12 cellular contexts compared by ENCODE assay signal in the genomic region with DNA sequence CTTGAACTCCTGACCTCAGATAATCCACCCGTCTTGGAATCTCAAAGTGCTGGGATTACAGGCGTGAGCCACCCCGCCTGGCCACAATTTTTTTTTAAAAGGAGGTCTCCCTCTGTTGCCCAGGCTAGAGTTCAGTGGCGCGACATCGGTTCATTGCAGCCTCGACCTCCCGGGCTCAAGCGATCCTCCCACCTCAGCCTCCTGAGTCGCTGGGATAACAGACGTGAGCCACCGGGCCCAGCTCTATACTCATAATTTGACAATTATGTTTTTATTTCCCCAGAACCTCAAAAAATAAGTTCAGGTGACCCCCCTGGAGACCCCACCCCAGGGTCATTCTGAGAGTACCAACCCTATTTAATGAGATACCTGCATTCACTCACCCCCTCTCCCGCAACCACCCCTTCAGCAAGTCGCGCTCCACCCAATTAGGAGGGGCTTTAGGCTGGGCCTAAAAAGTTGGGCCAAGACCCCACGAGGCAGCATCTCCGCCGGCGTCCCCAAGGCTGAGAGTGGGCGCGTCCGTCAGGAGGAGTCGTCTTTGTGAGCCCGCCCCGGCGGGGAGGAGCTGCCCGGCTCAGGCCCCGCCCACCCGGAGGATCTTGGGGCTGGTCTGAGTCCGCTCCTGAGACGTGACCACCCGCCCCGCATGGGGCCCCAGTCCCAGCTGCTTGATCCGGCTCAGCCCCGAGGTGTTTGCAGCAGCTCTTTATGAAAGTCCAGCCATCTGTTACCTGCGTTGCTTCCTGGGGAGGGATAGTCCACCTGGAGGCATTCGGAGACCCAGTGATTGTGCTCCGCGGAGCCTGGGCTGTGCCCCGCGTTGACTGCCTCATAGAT. TPM values are rescaled to one million over a fixed set of nuclear protein-coding genes. Genes with fewer than 3 reads are reported as not detected.
DNase-seq lines count a peak whose midpoint lies in the region; ATAC-seq, FAIRE-seq and TF ChIP-seq lines count a peak whose summit lies in the region.
"Had no signal": no experiment of that assay in that cellular context is flagged by ENCODE, and none has a peak within 500 bp of the region (broad histone marks: within the 10 kb centered on the region; RNA-seq: fewer than 3 reads in every experiment).

A gene with protein sequence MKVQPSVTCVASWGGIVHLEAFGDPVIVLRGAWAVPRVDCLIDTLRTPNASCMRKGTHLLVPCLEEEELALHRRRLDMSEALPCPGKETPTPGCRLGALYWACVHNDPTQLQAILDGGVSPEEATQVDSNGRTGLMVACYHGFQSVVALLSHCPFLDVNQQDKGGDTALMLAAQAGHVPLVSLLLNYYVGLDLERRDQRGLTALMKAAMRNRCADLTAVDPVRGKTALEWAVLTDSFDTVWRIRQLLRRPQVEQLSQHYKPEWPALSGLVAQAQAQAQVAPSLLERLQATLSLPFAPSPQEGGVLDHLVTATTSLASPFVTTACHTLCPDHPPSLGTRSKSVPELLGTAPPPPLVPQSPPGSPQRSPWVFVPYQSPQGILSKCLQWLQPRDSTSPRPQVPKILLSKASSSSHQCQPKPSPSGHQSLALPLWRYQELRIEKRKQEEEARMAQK (plus strand): TSS at position 628 of the 840 bp plus-strand sequence. CDS start 84 bp downstream, at position 712.

- WGBS in right lobe of liver (ENCODE audit: insufficient coverage, low coverage, low lambda C conversion rate, missing lambda C conversion rate), result 76% methylated on average over 21 of the region's 41 CpGs
- 83% methylated on average over 27 of the region's 41 CpGs for whole genome bisulfite sequencing in HepG2 (ENCODE audit: low lambda C conversion rate)

- POLR2A ChIA-PET in HepG2 (lab: Yijun Ruan, JAX), result no interaction called here

- no peak for TF ChIP-seq CTCF in right lobe of liver (IDR thresholded peaks at IDR 0.05)
- no peak for TF ChIP-seq CTCF in HepG2 (CRISPR knock-in tag; IDR thresholded peaks at IDR 0.05)
- no peak for TF ChIP-seq CTCF in colonic mucosa (IDR thresholded peaks at IDR 0.05)

- CTCF ChIA-PET in HepG2 (lab: Yijun Ruan, JAX; ENCODE audit: low intra/inter-chr PET ratio, low total read pairs), result no interaction called here

- H3K9ac ChIP-seq in HepG2 (ENCODE audit: insufficient read depth, low read depth, low read length) (no peak within 1 kb of the TSS), colonic mucosa (ENCODE audit: low read depth in 2 of 2, low read length in 2 of 2) (no peak within 1 kb of the TSS)

- peak; percentile 46 to 60 (median 58) for ATAC-seq in right lobe of liver
- ATAC-seq in HepG2, result no peak
- ATAC-seq in left lobe of liver, result peak; percentile 53
- no peak for ATAC-seq in activated T-cell treated with anti-CD3 and anti-CD28 coated beads, Interleukin-2, amount 50 U/mL, for 4 hours
- ATAC-seq: T-helper 17 cell had no signal

- H3K27me3 ChIP-seq in right lobe of liver, result no peaks in the 10 kb centered on the region
- peaks cover 7 to 13% of the 10 kb centered on the region in 2 experiments; a peak in 3 of 5 replicates for H3K27me3 ChIP-seq in HepG2 (ENCODE audit: control insufficient read depth in 1 of 2, insufficient read depth in 2 of 2, low read length in 2 of 2)
- H3K27me3 ChIP-seq in colonic mucosa, result no peaks in the 10 kb centered on the region

- peaks cover 16% of the 10 kb centered on the region for H3K4me1 Mint-ChIP-seq in activated T-cell treated with anti-CD3 and anti-CD28 coated beads, Interleukin-2, amount 50 U/mL, for 4 hours (ENCODE audit: low read depth)

- no peak within 1 kb of the TSS for H3K4me2 ChIP-seq in HepG2 (ENCODE audit: low read depth, low read length)

- no peaks in the 10 kb centered on the region for H3K79me2 ChIP-seq in HepG2 (ENCODE audit: insufficient read depth, low read length)

- peak within 1 kb of the TSS in 1 of 3 donors; percentile 64 for H3K27ac ChIP-seq in right lobe of liver
- H3K27ac ChIP-seq in HepG2 (ENCODE audit: extremely low read length, insufficient read depth, low read length), result no peak within 1 kb of the TSS
- H3K27ac ChIP-seq in colonic mucosa, result no peak within 1 kb of the TSS
- H3K27ac ChIP-seq: C4-2B had no signal

- H3K9me3 ChIP-seq in right lobe of liver, result no peaks in the 10 kb centered on the region
- no peaks in the 10 kb centered on the region for H3K9me3 ChIP-seq in HepG2 (ENCODE audit: low read length)
- H3K9me3 ChIP-seq in colonic mucosa, result no peaks in the 10 kb centered on the region

- H3K9me3 Mint-ChIP-seq in activated T-cell treated with anti-CD3 and anti-CD28 coated beads, Interleukin-2, amount 50 U/mL, for 4 hours, result no peaks in the 10 kb centered on the region

- H3K4me3 Mint-ChIP-seq in activated T-cell treated with anti-CD3 and anti-CD28 coated beads, Interleukin-2, amount 50 U/mL, for 4 hours, result no peak within 1 kb of the TSS
- H3K4me3 Mint-ChIP-seq: T-helper 17 cell had no signal

- H3K4me1 ChIP-seq in right lobe of liver, result peaks cover 0 to 3% (median 0%) of the 10 kb centered on the region in 4 donors
- H3K4me1 ChIP-seq in HepG2 (ENCODE audit: insufficient read depth, low read length), result peaks cover 46% of the 10 kb centered on the region
- H3K4me1 ChIP-seq in colonic mucosa, result no peaks in the 10 kb centered on the region

- BruUV-seq in HepG2 (replicated peaks; lab: Mats Ljungman, UMichigan), result no TSS peak

- H4K20me1 ChIP-seq in HepG2 (ENCODE audit: insufficient read depth, low read length), result no peaks in the 10 kb centered on the region

- no peaks in the 10 kb centered on the region for H3K36me3 Mint-ChIP-seq in activated T-cell treated with anti-CD3 and anti-CD28 coated beads, Interleukin-2, amount 50 U/mL, for 4 hours (ENCODE audit: insufficient read depth)

- H2AFZ ChIP-seq in HepG2 (ENCODE audit: low read length), result no peak within 1 kb of the TSS

- FAIRE-seq in HepG2 (lab: Jason Lieb, UNC), result no peak

- TF ChIP-seq POLR2A in right lobe of liver (IDR thresholded peaks at IDR 0.05), result no peak
- TF ChIP-seq POLR2A in HepG2 (IDR thresholded peaks at IDR 0.05; ENCODE audit: insufficient read depth in 1 of 2, low read depth in 2 of 2, low read length in 2 of 2), result no peak

- peaks cover 7% of the 10 kb centered on the region for H3K27me3 Mint-ChIP-seq in activated T-cell treated with anti-CD3 and anti-CD28 coated beads, Interleukin-2, amount 50 U/mL, for 4 hours (ENCODE audit: low read depth)

- H3K4me3 ChIP-seq in right lobe of liver, result peak within 1 kb of the TSS in 1 of 3 donors; percentile 12
- H3K4me3 ChIP-seq in HepG2 (replicated peaks in 1 of 3; ENCODE audit: insufficient read depth in 1 of 3, low read depth in 2 of 3, low read length in 3 of 3), result no peak within 1 kb of the TSS
- no peak within 1 kb of the TSS for H3K4me3 ChIP-seq in colonic mucosa

- H3K36me3 ChIP-seq in right lobe of liver (no peaks in the 10 kb centered on the region), HepG2 (replicated peaks in 1 of 2; ENCODE audit: control insufficient read depth in 1 of 2, insufficient read depth in 2 of 2, low read length in 2 of 2) (no peaks in the 10 kb centered on the region), colonic mucosa (no peaks in the 10 kb centered on the region)

- DNase-seq in right lobe of liver (peak in 2 of 3 donors; percentile 72 to 83), HepG2 (ENCODE audit: low spot score) (no peak), colonic mucosa (peak; percentile 67), left lobe of liver (ENCODE audit: low spot score) (no peak), NAMALWA (ENCODE audit: low spot score) (no peak), NCI-H2227 treated with DMSO at 0.1 percent for 48 hours (lab: John Stamatoyannopoulos, UW) (no peak), pons (ENCODE audit: low spot score) (no peak)
- no peak for DNase-seq in activated T-cell treated with anti-CD3 and anti-CD28 coated beads, Interleukin-2, amount 50 U/mL, for 4 hours
- DNase-seq: NCI-H226, T-helper 17 cell had no signal

- no peak for TF ChIP-seq RAD21 in HepG2 (CRISPR knock-in tag; IDR thresholded peaks at IDR 0.05)

- intact Hi-C loops in right lobe of liver (cut with DNase I) (no loop called here), HepG2 (cut with micrococcal nuclease; ENCODE audit: unreplicated experiment) (no loop called here), colonic mucosa (cut with DNase I) (no loop called here)

- TF ChIP-seq EP300 in HepG2 (IDR thresholded peaks at IDR 0.05; ENCODE audit: low read depth in 2 of 2, low read length in 2 of 2) (no peak), HepG2 (CRISPR knock-in tag; IDR thresholded peaks at IDR 0.05; ENCODE audit: borderline replicate concordance) (no peak)

- in situ Hi-C loops in HepG2 (cut with HindIII; ENCODE audit: extremely low pct_ligation_motif_present, low pct_unique_long_range_greater_than_20kb), result no loop called here

TF ChIP-seq in HepG2, 621 proteins besides CTCF, POLR2A, EP300 and RAD21:
- TF ChIP-seq ZBTB7B (CRISPR knock-in tag; IDR thresholded peaks at IDR 0.05), result no peak

RNA-seq across cellular contexts. Expression of the gene that starts here (rescaled TPM):
- 10 to 100 TPM in 1 of 6 experiments, 1 to 10 TPM in 2, not detected in 3; 1.1 to 10.5 (median 2.1) TPM for total RNA-seq in right lobe of liver
- total RNA-seq in HepG2 (2016; rRNA removed; fragmentation: Illumina TruSeq; extraction: Trizol), result not detected in 2 replicates
- total RNA-seq in HepG2 (2016; cell fraction: cytosol; rRNA removed; fragmentation: Illumina TruSeq; extraction: Trizol; ENCODE audit: low read depth), result not detected in 2 replicates
- not detected in 2 replicates for total RNA-seq in HepG2 (2016; cell fraction: insoluble cytoplasmic fraction; rRNA removed; fragmentation: Illumina TruSeq; extraction: Trizol)
- not detected in 2 replicates for total RNA-seq in HepG2 (2016; cell fraction: membrane; rRNA removed; fragmentation: Illumina TruSeq; extraction: Trizol)
- total RNA-seq in HepG2 (2016; cell fraction: nucleus; rRNA removed; fragmentation: Illumina TruSeq; extraction: Trizol), result not detected in 2 replicates
- 0.04 and 0.07 TPM in 2 replicates for polyA plus RNA-seq in HepG2 (2011; rRNA removed)
- 0.03 and 0.04 TPM in 2 replicates for polyA plus RNA-seq in HepG2 (2011; cell fraction: cytosol; rRNA removed)
- 0.16 and 0.33 TPM in 2 replicates for polyA plus RNA-seq in HepG2 (2011; cell fraction: nucleus; rRNA removed)
- polyA plus RNA-seq in HepG2 (2012), result not detected in 2 replicates
- not detected in 2 replicates for polyA plus RNA-seq in HepG2 (2016; cell fraction: cytosol; fragmentation: Illumina TruSeq; extraction: Trizol; ENCODE audit: low read depth)
- not detected in 2 replicates for polyA plus RNA-seq in HepG2 (2016; cell fraction: insoluble cytoplasmic fraction; fragmentation: Illumina TruSeq; extraction: Trizol; ENCODE audit: low read depth)
- polyA plus RNA-seq in HepG2 (2016; cell fraction: membrane; fragmentation: Illumina TruSeq; extraction: Trizol; ENCODE audit: low read depth), result not detected in 2 replicates
- polyA plus RNA-seq in HepG2 (2016; cell fraction: nucleus; fragmentation: Illumina TruSeq; extraction: Trizol; ENCODE audit: insufficient read depth, low read depth), result not detected in 2 replicates
- polyA minus RNA-seq in HepG2 (2011; rRNA and poly(A)+ RNA removed; ENCODE audit: low replicate concordance), result 0.05 and 0.18 TPM in 2 replicates
- polyA minus RNA-seq in HepG2 (2011; cell fraction: cytosol; rRNA and poly(A)+ RNA removed), result not detected in 2 replicates
- not detected in 2 replicates for polyA minus RNA-seq in HepG2 (2011; cell fraction: nucleus; rRNA and poly(A)+ RNA removed)
- total RNA-seq in colonic mucosa, result not detected
- not detected for total RNA-seq in left lobe of liver
- not detected for total RNA-seq in activated T-cell treated with anti-CD3 and anti-CD28 coated beads, Interleukin-2, amount 50 U/mL, for 4 hours
- total RNA-seq: myocyte, T-helper 17 cell had no signal

Comparison
In these comparisons a context has a peak if more than half of its experiments do, and no peak if none do; other contexts are left out.
1. ATAC-seq: peak in right lobe of liver (4 of 4); none in HepG2 (single experiment) and activated T-cell treated with anti-CD3 and anti-CD28 coated beads, Interleukin-2, amount 50 U/mL, for 4 hours (0 of 2).
2. DNase-seq: peak in right lobe of liver (2 of 3); none in HepG2 (single experiment), left lobe of liver (single experiment), NAMALWA (single experiment), NCI-H2227 treated with DMSO at 0.1 percent for 48 hours (single experiment), pons (single experiment) and activated T-cell treated with anti-CD3 and anti-CD28 coated beads, Interleukin-2, amount 50 U/mL, for 4 hours (single experiment).
3. Peak in DNase-seq in colonic mucosa; RNA of the gene not detected or under 1 TPM.
4. Peak in ATAC-seq in left lobe of liver; RNA of the gene not detected or under 1 TPM.